In genomic region chr1:3461934-3462275, GRCh38 we compare ENCODE assay signal across 22 cellular contexts. TPM values are rescaled to one million over a fixed set of nuclear protein-coding genes. Genes with fewer than 3 reads are reported as not detected.
"Had no signal": no experiment of that assay in that cellular context is flagged by ENCODE, and none has a peak within 500 bp of the region (broad histone marks: within the 10 kb centered on the region; RNA-seq: fewer than 3 reads in every experiment).

No MANE protein-coding gene starts in this region.

- H3K4me3 ChIP-seq: left lung, spleen, tibial artery had no signal

- H3K27me3 Mint-ChIP-seq: brain; progenitor cell of endocrine pancreas; stimulated activated naive CD8-positive, alpha-beta T cell treated with anti-CD3 and anti-CD28 coated beads, Interleukin-15, Interleukin-2, amounts not matched to agents 100 ng/mL and 50 ng/mL, for 24 hours had no signal

- H3K9me3 Mint-ChIP-seq: activated naive CD4-positive, alpha-beta T cell treated with anti-CD3 and anti-CD28 coated beads, Interleukin-2, amount 50 U/mL, for 72 hours; memory B cell; naive B cell; neural crest cell; stimulated activated naive CD8-positive, alpha-beta T cell treated with anti-CD3 and anti-CD28 coated beads, Interleukin-15, Interleukin-2, amounts not matched to agents 100 ng/mL and 50 ng/mL, for 24 hours had no signal

- H3K4me3 Mint-ChIP-seq: brain; memory B cell; naive B cell; neural crest cell; stimulated activated naive CD8-positive, alpha-beta T cell treated with anti-CD3 and anti-CD28 coated beads, Interleukin-15, Interleukin-2, amounts not matched to agents 100 ng/mL and 50 ng/mL, for 24 hours had no signal

- H3K36me3 ChIP-seq: left lung, spleen, tibial artery had no signal

- H3K36me3 Mint-ChIP-seq: activated naive CD4-positive, alpha-beta T cell treated with anti-CD3 and anti-CD28 coated beads, Interleukin-2, amount 50 U/mL, for 72 hours; brain; memory B cell; naive B cell had no signal

- H3K9me3 ChIP-seq: left lung, spleen, tibial artery had no signal

- H3K27ac ChIP-seq: left lung, tibial artery had no signal

- H3K27ac Mint-ChIP-seq: activated naive CD4-positive, alpha-beta T cell treated with anti-CD3 and anti-CD28 coated beads, Interleukin-2, amount 50 U/mL, for 72 hours; memory B cell; progenitor cell of endocrine pancreas; stimulated activated naive CD8-positive, alpha-beta T cell treated with anti-CD3 and anti-CD28 coated beads, Interleukin-15, Interleukin-2, amounts not matched to agents 100 ng/mL and 50 ng/mL, for 24 hours had no signal

- ATAC-seq: activated naive CD4-positive, alpha-beta T cell treated with anti-CD3 and anti-CD28 coated beads, Interleukin-2, amount 50 U/mL, for 72 hours; left lung had no signal

- H3K4me1 ChIP-seq: left lung had no signal

- H3K27me3 ChIP-seq: left lung had no signal

- DNase-seq: activated gamma-delta T cell treated with Interleukin-2 at 50 U/mL for 16 hours; activated T-cell treated with anti-CD3 and anti-CD28 coated beads, Interleukin-2, amount 50 U/mL, for 1 hour; caudate nucleus; dermis blood vessel endothelial cell; effector CD8-positive, alpha-beta T cell; erythroblast; foreskin fibroblast; naive B cell; retina; stimulated activated CD4-positive, alpha-beta T cell treated with anti-CD3 and anti-CD28 coated beads, Interleukin-4, amount 100 ng/mL, for 1 hour; T-helper 9 cell; tibial artery had no signal

RNA-seq across cellular contexts. Expression of gene ARHGEF16, which starts 7.4 kb away (rescaled TPM):
- total RNA-seq: mononuclear cell; T-helper 1 cell treated with Interleukin-12 subunit alpha and Interleukin-12 subunit beta and Interleukin-4 antibody, amounts not matched to agents 30 ng/mL and 1 ng/mL, for 36 hours had no signal
